Comparison of ENCODE assay signal across 22 cellular contexts in genomic region chr20:7174554-7174953, GRCh38.
DNase-seq lines count a peak whose midpoint lies in the region; ATAC-seq, FAIRE-seq and TF ChIP-seq lines count a peak whose summit lies in the region.
"Had no signal": no experiment of that assay in that cellular context is flagged by ENCODE, and none has a peak within 500 bp of the region (broad histone marks: within the 10 kb centered on the region; RNA-seq: fewer than 3 reads in every experiment).

No MANE protein-coding gene starts in this region.

- no peak overlapping the region for H2AFZ ChIP-seq in HepG2 (ENCODE audit: low read length)

- H3K79me2 ChIP-seq in HepG2 (ENCODE audit: insufficient read depth, low read length) = no peaks in the 10 kb centered on the region

- TF ChIP-seq CTCF in liver (IDR thresholded peaks at IDR 0.05; ENCODE audit: low read depth, low read length, missing input control) = peak; percentile 17
- TF ChIP-seq CTCF in HepG2 (CRISPR knock-in tag; IDR thresholded peaks at IDR 0.05) = no peak
- TF ChIP-seq CTCF in epithelial cell of proximal tubule (conservative IDR thresholded peaks at IDR 0.05; ENCODE audit: low read depth, low read length) = peak; percentile 32

- TF ChIP-seq EP300 in HepG2 (IDR thresholded peaks at IDR 0.05; ENCODE audit: low read depth in 2 of 2, low read length in 2 of 2) = no peak
- TF ChIP-seq EP300 in HepG2 (CRISPR knock-in tag; IDR thresholded peaks at IDR 0.05; ENCODE audit: borderline replicate concordance) = no peak

- peaks cover 0 to 3% (median 1%) of the 10 kb centered on the region in 4 donors for H3K4me1 ChIP-seq in liver (ENCODE audit: control insufficient read depth in 4 of 4, insufficient read depth in 4 of 4, low read length in 3 of 4)
- no peaks in the 10 kb centered on the region for H3K4me1 ChIP-seq in HepG2 (ENCODE audit: insufficient read depth, low read length)
- H3K4me1 ChIP-seq: BLaER1 treated with 17β-estradiol and CSF1 and Interleukin-3, amounts not matched to agents 10 nM and 100 nM; Caco-2 had no signal

- in situ Hi-C loops in HepG2 (cut with HindIII; ENCODE audit: extremely low pct_ligation_motif_present, low pct_unique_long_range_greater_than_20kb) = no loop called here

- no peaks in the 10 kb centered on the region for H4K20me1 ChIP-seq in HepG2 (ENCODE audit: insufficient read depth, low read length)
- H4K20me1 ChIP-seq: BLaER1 treated with 17β-estradiol and CSF1 and Interleukin-3, amounts not matched to agents 10 nM and 100 nM had no signal

- H3K4me2 ChIP-seq in HepG2 (ENCODE audit: low read depth, low read length) = no peak overlapping the region
- H3K4me2 ChIP-seq: BLaER1 treated with 17β-estradiol and CSF1 and Interleukin-3, amounts not matched to agents 10 nM and 100 nM had no signal

- CTCF ChIA-PET in HepG2 (lab: Yijun Ruan, JAX; ENCODE audit: low intra/inter-chr PET ratio, low total read pairs) = no interaction called here

- POLR2A ChIA-PET in HepG2 (lab: Yijun Ruan, JAX) = no interaction called here

- H3K4me3 ChIP-seq in liver (ENCODE audit: low read depth in 1 of 3, low read length in 3 of 3) (no peak overlapping the region), HepG2 (replicated peaks in 1 of 3; ENCODE audit: insufficient read depth in 1 of 3, low read depth in 2 of 3, low read length in 3 of 3) (no peak overlapping the region), epithelial cell of proximal tubule (ENCODE audit: low read depth, low read length) (no peak overlapping the region)
- H3K4me3 ChIP-seq: BLaER1 treated with 17β-estradiol and CSF1 and Interleukin-3, amounts not matched to agents 10 nM and 100 nM had no signal

- no peaks in the 10 kb centered on the region for H3K27me3 ChIP-seq in liver (ENCODE audit: control insufficient read depth in 4 of 4, insufficient read depth in 4 of 4, low read length in 3 of 4)
- no peaks in the 10 kb centered on the region for H3K27me3 ChIP-seq in HepG2 (ENCODE audit: control insufficient read depth in 1 of 2, insufficient read depth in 2 of 2, low read length in 2 of 2)

- no peak for FAIRE-seq in HepG2 (lab: Jason Lieb, UNC)
- FAIRE-seq: A204.1, D721Med, G401.6, GM12891, GM19239 had no signal

- H3K9me3 ChIP-seq in liver (ENCODE audit: control insufficient read depth in 4 of 4, low read length in 3 of 4) = no peaks in the 10 kb centered on the region
- peaks cover 45% of the 10 kb centered on the region for H3K9me3 ChIP-seq in HepG2 (ENCODE audit: low read length)

- 76% methylated on average over 2 of the region's 2 CpGs for WGBS in liver
- WGBS in HepG2 (ENCODE audit: low lambda C conversion rate) = 64% methylated on average over 2 of the region's 2 CpGs

- no peak for ATAC-seq in HepG2
- peak; percentile 77 for ATAC-seq in left lobe of liver
- ATAC-seq: CD8-positive, alpha-beta T cell had no signal

- no peak for DNase-seq in HepG2 (ENCODE audit: low spot score)
- no peak for DNase-seq in epithelial cell of proximal tubule (ENCODE audit: low read depth)
- no peak for DNase-seq in left lobe of liver (ENCODE audit: low spot score)
- DNase-seq in NK-92 (lab: John Stamatoyannopoulos, UW; ENCODE audit: unreplicated experiment) = no peak
- DNase-seq in NAMALWA (ENCODE audit: low spot score) = no peak
- no peak for DNase-seq in AML-193 (lab: John Stamatoyannopoulos, UW)
- DNase-seq: 8988T; ACHN; Caco-2; Calu3; CD4-positive, alpha-beta T cell; CD8-positive, alpha-beta T cell; DMS79 treated with DMSO at 0.1 percent for 48 hours; GF-D8 had no signal

- H3K9ac ChIP-seq in liver (ENCODE audit: low read depth in 1 of 2, low read length in 2 of 2) = no peak overlapping the region
- H3K9ac ChIP-seq in HepG2 (ENCODE audit: insufficient read depth, low read depth, low read length) = no peak overlapping the region
- H3K9ac ChIP-seq: BLaER1 treated with 17β-estradiol and CSF1 and Interleukin-3, amounts not matched to agents 10 nM and 100 nM had no signal

- no peaks in the 10 kb centered on the region for H3K36me3 ChIP-seq in liver (ENCODE audit: control insufficient read depth in 4 of 4, insufficient read depth in 3 of 4, low read depth in 1 of 4, low read length in 3 of 4)
- no peaks in the 10 kb centered on the region for H3K36me3 ChIP-seq in HepG2 (replicated peaks in 1 of 2; ENCODE audit: control insufficient read depth in 1 of 2, insufficient read depth in 2 of 2, low read length in 2 of 2)
- H3K36me3 ChIP-seq: BLaER1 treated with 17β-estradiol and CSF1 and Interleukin-3, amounts not matched to agents 10 nM and 100 nM had no signal

- no peak for TF ChIP-seq POLR2A in HepG2 (IDR thresholded peaks at IDR 0.05; ENCODE audit: insufficient read depth in 1 of 2, low read depth in 2 of 2, low read length in 2 of 2)

- TF ChIP-seq RAD21 in liver (IDR thresholded peaks at IDR 0.05) (peak; percentile 59 to 75), HepG2 (CRISPR knock-in tag; IDR thresholded peaks at IDR 0.05) (no peak)

- H3K27ac ChIP-seq in liver (ENCODE audit: low read depth in 1 of 2, low read length in 2 of 2) = no peak overlapping the region
- no peak overlapping the region for H3K27ac ChIP-seq in HepG2 (ENCODE audit: extremely low read length, insufficient read depth, low read length)
- H3K27ac ChIP-seq: BLaER1 treated with 17β-estradiol and CSF1 and Interleukin-3, amounts not matched to agents 10 nM and 100 nM; C4-2B had no signal

- intact Hi-C loops in HepG2 (cut with micrococcal nuclease; ENCODE audit: unreplicated experiment) = no loop called here

- no TSS peak for BruUV-seq in HepG2 (replicated peaks; lab: Mats Ljungman, UMichigan)

TF ChIP-seq in liver, 16 proteins besides CTCF, POLR2A, EP300 and RAD21:
- TF ChIP-seq EGR1 (IDR thresholded peaks at IDR 0.05; ENCODE audit: low read depth in 2 of 2) (no peak), FOXA1 (IDR thresholded peaks at IDR 0.05) (no peak)
TF ChIP-seq in liver: peak in this region for 0.

TF ChIP-seq in HepG2, 621 proteins besides CTCF, POLR2A, EP300 and RAD21 (continues in another document):
- TF ChIP-seq SNAPC5 (CRISPR knock-in tag; IDR thresholded peaks at IDR 0.05; ENCODE audit: borderline replicate concordance) (no peak), ZSCAN9 (CRISPR knock-in tag; IDR thresholded peaks at IDR 0.05; ENCODE audit: borderline replicate concordance) (no peak), MTF2 (CRISPR knock-in tag; IDR thresholded peaks at IDR 0.05; ENCODE audit: borderline replicate concordance) (no peak), ZBTB1 (CRISPR knock-in tag; IDR thresholded peaks at IDR 0.05; ENCODE audit: borderline replicate concordance) (no peak), ZNF263 (CRISPR knock-in tag; IDR thresholded peaks at IDR 0.05) (no peak), HMG20A (CRISPR knock-in tag; IDR thresholded peaks at IDR 0.05; ENCODE audit: borderline replicate concordance) (no peak), ERF (CRISPR knock-in tag; IDR thresholded peaks at IDR 0.05) (no peak), ELF3 (CRISPR knock-in tag; IDR thresholded peaks at IDR 0.05) (no peak), SRY (CRISPR knock-in tag; IDR thresholded peaks at IDR 0.05) (no peak), SP1 (IDR thresholded peaks at IDR 0.05) (no peak), SP1 (CRISPR knock-in tag; IDR thresholded peaks at IDR 0.05) (no peak), SAP130 (CRISPR knock-in tag; IDR thresholded peaks at IDR 0.05; ENCODE audit: low read depth) (no peak), ZNF431 (CRISPR knock-in tag; IDR thresholded peaks at IDR 0.05; ENCODE audit: borderline replicate concordance, low read depth) (no peak), ZFP1 (CRISPR knock-in tag; IDR thresholded peaks at IDR 0.05) (no peak), CBX1 (IDR thresholded peaks at IDR 0.05; ENCODE audit: low read depth) (no peak), ZBTB39 (CRISPR knock-in tag; IDR thresholded peaks at IDR 0.05) (no peak), ZNF296 (CRISPR knock-in tag; conservative IDR thresholded peaks at IDR 0.05) (no peak), ZNF546 (CRISPR knock-in tag; conservative IDR thresholded peaks at IDR 0.05) (no peak), RAD51 (IDR thresholded peaks at IDR 0.05; ENCODE audit: borderline replicate concordance) (no peak)
